Comparison of ENCODE assay signal across 1 cellular context in genomic region chr1:161013591-161014513, GRCh38.
TF ChIP-seq lines count a peak whose summit lies in the region.

No MANE protein-coding gene starts in this region.

TF ChIP-seq in HepG2, 621 proteins besides CTCF, POLR2A, EP300 and RAD21 (continued from another document and continues in another):
- TF ChIP-seq ZNF687 (CRISPR knock-in tag; IDR thresholded peaks at IDR 0.05) (peak; percentile 97), NCOR1 (IDR thresholded peaks at IDR 0.05; ENCODE audit: borderline replicate concordance, low read length) (peak; percentile 96), ZNF691 (CRISPR knock-in tag; IDR thresholded peaks at IDR 0.05; ENCODE audit: borderline replicate concordance, low read depth) (peak; percentile 84), ATF3 (CRISPR knock-in tag; IDR thresholded peaks at IDR 0.05) (peak; percentile 94), JUNB (CRISPR knock-in tag; IDR thresholded peaks at IDR 0.05; ENCODE audit: borderline replicate concordance) (peak; percentile 82; the same call in 1 of the 2 replicates), TEAD3 (CRISPR knock-in tag; optimal IDR thresholded peaks at IDR 0.05; ENCODE audit: borderline replicate concordance) (no peak), HNF4A (CRISPR knock-in tag; IDR thresholded peaks at IDR 0.05) (peak; percentile 99), ZNF350 (CRISPR knock-in tag; IDR thresholded peaks at IDR 0.05; ENCODE audit: borderline replicate concordance, low read depth) (peak; percentile 86), GZF1 (CRISPR knock-in tag; IDR thresholded peaks at IDR 0.05) (no peak), EZH2 (conservative IDR thresholded peaks at IDR 0.05; ENCODE audit: low read depth, low read length) (no peak), ZMAT3 (CRISPR knock-in tag; conservative IDR thresholded peaks at IDR 0.05) (peak; percentile 58), ASH2L (IDR thresholded peaks at IDR 0.05; ENCODE audit: insufficient read length, low read depth, low read length) (peak; percentile 96), FLYWCH1 (CRISPR knock-in tag; IDR thresholded peaks at IDR 0.05) (no peak), DR1 (CRISPR knock-in tag; IDR thresholded peaks at IDR 0.05) (no peak), MLXIP (CRISPR knock-in tag; IDR thresholded peaks at IDR 0.05; ENCODE audit: borderline replicate concordance) (no peak), ZNF570 (CRISPR knock-in tag; IDR thresholded peaks at IDR 0.05; ENCODE audit: borderline replicate concordance) (no peak), KDM5B (CRISPR knock-in tag; IDR thresholded peaks at IDR 0.05; ENCODE audit: borderline replicate concordance) (peak; percentile 61; the same call in 1 of the 2 replicates), NFKBIZ (CRISPR knock-in tag; IDR thresholded peaks at IDR 0.05) (peak; percentile 96), PITX1 (CRISPR knock-in tag; IDR thresholded peaks at IDR 0.05) (peak; percentile 88), ZFP91 (CRISPR knock-in tag; IDR thresholded peaks at IDR 0.05; ENCODE audit: borderline replicate concordance) (peak; percentile 87), ZBTB7B (CRISPR knock-in tag; IDR thresholded peaks at IDR 0.05) (peak; percentile 94), AHR (CRISPR knock-in tag; IDR thresholded peaks at IDR 0.05) (peak; percentile 89; the same call in 1 of the 2 replicates), HMGXB3 (CRISPR knock-in tag; IDR thresholded peaks at IDR 0.05; ENCODE audit: borderline replicate concordance) (peak; percentile 76), ZIK1 (CRISPR knock-in tag; IDR thresholded peaks at IDR 0.05; ENCODE audit: borderline replicate concordance, low read depth) (no peak), SIN3B (IDR thresholded peaks at IDR 0.05; ENCODE audit: low read length) (no peak), ZNF383 (CRISPR knock-in tag; IDR thresholded peaks at IDR 0.05; ENCODE audit: borderline replicate concordance) (peak; percentile 85; the same call in 1 of the 2 replicates), ZNF318 (CRISPR knock-in tag; IDR thresholded peaks at IDR 0.05) (no peak), RNF2 (conservative IDR thresholded peaks at IDR 0.05; ENCODE audit: low read depth) (no peak), NFIB (CRISPR knock-in tag; IDR thresholded peaks at IDR 0.05; ENCODE audit: borderline replicate concordance) (no peak), ZNF337 (CRISPR knock-in tag; IDR thresholded peaks at IDR 0.05; ENCODE audit: borderline replicate concordance, low read depth) (no peak), ZNF225 (CRISPR knock-in tag; IDR thresholded peaks at IDR 0.05) (no peak), IKZF5 (CRISPR knock-in tag; IDR thresholded peaks at IDR 0.05) (peak; percentile 95)
